Comparison of ENCODE assay signal across 1 cellular context in genomic region chr14:68948686-68949085, GRCh38.
TF ChIP-seq lines count a peak whose summit lies in the region.

No MANE protein-coding gene starts in this region.

TF ChIP-seq in HEK293, 187 proteins besides CTCF, POLR2A, EP300 and RAD21 (continued from another document):
- TF ChIP-seq ZNF488 (tag by site-specific recombination; IDR thresholded peaks at IDR 0.05), result no peak
- no peak for TF ChIP-seq ZNF248 (tag by site-specific recombination; IDR thresholded peaks at IDR 0.05)
TF ChIP-seq in HEK293: peak in this region for 0.
